In the genomic region with DNA sequence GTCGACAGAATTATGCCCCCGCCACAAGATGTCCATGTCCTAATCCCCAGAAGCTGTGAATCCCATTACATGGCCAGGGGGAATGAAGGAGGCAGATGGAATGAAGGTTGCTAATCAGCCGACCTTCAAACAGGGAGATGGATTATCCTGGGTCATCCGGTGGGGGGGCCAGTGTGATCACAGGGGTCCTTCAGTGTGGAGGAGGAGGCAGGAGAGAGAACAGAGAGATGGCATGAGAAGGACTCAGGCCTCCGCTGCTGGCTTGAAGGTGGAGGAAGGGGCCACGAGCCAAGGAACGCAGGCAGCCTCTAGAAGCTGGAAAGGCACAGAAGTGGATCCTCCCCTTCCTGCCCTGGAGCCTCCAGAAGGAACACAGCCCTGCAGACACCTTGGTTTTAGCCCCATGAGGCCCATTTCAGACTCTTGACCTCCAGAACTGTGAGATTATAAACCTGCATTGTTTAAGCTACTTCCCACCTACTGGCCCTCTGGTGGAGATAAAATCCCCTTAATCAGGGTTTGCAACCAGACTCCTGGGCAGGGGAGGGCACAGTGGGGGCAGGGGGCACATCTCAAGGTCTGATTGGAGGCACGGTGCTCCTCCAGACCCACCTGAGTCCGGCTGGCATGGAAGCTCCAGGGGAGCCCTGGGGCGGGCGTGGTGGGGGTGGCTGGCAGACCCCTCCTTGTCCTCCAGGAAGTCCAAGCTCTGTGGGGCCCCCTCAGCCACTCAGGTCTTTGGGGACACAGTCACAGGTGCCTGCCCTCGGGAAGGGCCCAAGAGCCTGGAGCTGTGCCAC, we compare ENCODE assay signal across 19 cellular contexts. TPM values are rescaled to one million over a fixed set of nuclear protein-coding genes. Genes with fewer than 3 reads are reported as not detected.
DNase-seq lines count a peak whose midpoint lies in the region; ATAC-seq, FAIRE-seq and TF ChIP-seq lines count a peak whose summit lies in the region.
"Had no signal": no experiment of that assay in that cellular context is flagged by ENCODE, and none has a peak within 500 bp of the region (broad histone marks: within the 10 kb centered on the region; RNA-seq: fewer than 3 reads in every experiment).

No MANE protein-coding gene starts in this region.

- FAIRE-seq in pancreas (lab: Jason Lieb, UNC) = no peak

- H3K4me1 ChIP-seq in BE2C (no peaks in the 10 kb centered on the region), OCI-LY1 (ENCODE audit: insufficient read depth, low read length, severe bottlenecking) (peaks cover 22% of the 10 kb centered on the region), hepatocyte (ENCODE audit: insufficient read depth) (peaks cover 18% of the 10 kb centered on the region), pancreas (peaks cover 3 to 14% (median 10%) of the 10 kb centered on the region in 3 donors)

- no peaks in the 10 kb centered on the region for H3K9me2 ChIP-seq in OCI-LY1 (ENCODE audit: low read depth, low read length)
- no peaks in the 10 kb centered on the region for H3K9me2 ChIP-seq in hepatocyte (replicated peaks; ENCODE audit: insufficient read depth)

- H4K20me1 ChIP-seq in OCI-LY1 (ENCODE audit: insufficient read depth, low read length) (no peaks in the 10 kb centered on the region), hepatocyte (ENCODE audit: insufficient read depth, poor library complexity, severe bottlenecking) (no peaks in the 10 kb centered on the region)

- DNase-seq in BE2C (peak; percentile 2), hepatocyte (ENCODE audit: low spot score) (no peak), pancreas (peak in 4 of 6 donors; percentile 46 to 63 (median 62)), NCI-H774 (lab: John Stamatoyannopoulos, UW) (no peak)
- DNase-seq in activated CD8-positive, alpha-beta memory T cell treated with anti-CD3 and anti-CD28 coated beads, Interleukin-2, amount 50 U/mL, for 48 hours = no peak
- DNase-seq: activated CD4-positive, CD25-positive, alpha-beta regulatory T cell; hypothalamus; NCI-H1694; NCI-H226; SIG-M5 had no signal

- no peak overlapping the region for H3K9ac ChIP-seq in OCI-LY1 (ENCODE audit: low read length)

- H3K4me3 ChIP-seq in BE2C (ENCODE audit: low read depth, low read length) (no peak overlapping the region), OCI-LY1 (ENCODE audit: low read depth, low read length, poor library complexity, severe bottlenecking) (no peak overlapping the region), hepatocyte (no peak overlapping the region), pancreas (no peak overlapping the region)
- H3K4me3 ChIP-seq: cardiac muscle cell had no signal

- intact Hi-C loops in pancreas (cut with DNase I) = no loop called here

- H3K27me3 ChIP-seq in BE2C = no peaks in the 10 kb centered on the region
- no peaks in the 10 kb centered on the region for H3K27me3 ChIP-seq in OCI-LY1 (ENCODE audit: insufficient read depth, low read length)
- no peaks in the 10 kb centered on the region for H3K27me3 ChIP-seq in hepatocyte
- H3K27me3 ChIP-seq in pancreas = no peaks in the 10 kb centered on the region
- H3K27me3 ChIP-seq: cardiac muscle cell had no signal

- H3K4me2 ChIP-seq in OCI-LY1 (ENCODE audit: low read length) (no peak overlapping the region), hepatocyte (peak overlapping the region; percentile 57)

- H3K27ac ChIP-seq in OCI-LY1 (ENCODE audit: low read depth, low read length, poor library complexity, severe bottlenecking) (peak overlapping the region; percentile 77), hepatocyte (peak overlapping the region; percentile 100), pancreas (peak overlapping the region in 2 of 4 donors; percentile 80 to 92)
- H3K27ac ChIP-seq: cardiac muscle cell had no signal

- no peak for TF ChIP-seq CTCF in BE2C (IDR thresholded peaks at IDR 0.05; ENCODE audit: low read depth, low read length)
- TF ChIP-seq CTCF in OCI-LY1 (IDR thresholded peaks at IDR 0.05; ENCODE audit: low read length) = no peak
- no peak for TF ChIP-seq CTCF in hepatocyte (IDR thresholded peaks at IDR 0.05; ENCODE audit: poor library complexity)
- TF ChIP-seq CTCF in pancreas (IDR thresholded peaks at IDR 0.05) = no peak

- ATAC-seq in pancreas = no peak
- no peak for ATAC-seq in HG03521 (IDR thresholded peaks at IDR 0.05; ENCODE audit: unreplicated experiment)
- no peak for ATAC-seq in HG03378 (IDR thresholded peaks at IDR 0.05; ENCODE audit: unreplicated experiment)
- ATAC-seq: activated T-helper 17 cell treated with anti-CD3 and anti-CD28 coated beads, Interleukin-2, amount 50 U/mL, for 72 hours had no signal

- no peaks in the 10 kb centered on the region for H3K9me3 ChIP-seq in BE2C
- H3K9me3 ChIP-seq in OCI-LY1 (ENCODE audit: low read length) = no peaks in the 10 kb centered on the region
- no peaks in the 10 kb centered on the region for H3K9me3 ChIP-seq in hepatocyte (ENCODE audit: low read depth)
- no peaks in the 10 kb centered on the region for H3K9me3 ChIP-seq in pancreas

- H3K79me2 ChIP-seq in OCI-LY1 (ENCODE audit: insufficient read depth, low read length) (no peaks in the 10 kb centered on the region), hepatocyte (peaks cover 20% of the 10 kb centered on the region)

- H2AFZ ChIP-seq in OCI-LY1 (ENCODE audit: low read length) = no peak overlapping the region
- H2AFZ ChIP-seq in hepatocyte = no peak overlapping the region

- H3K36me3 ChIP-seq in BE2C (peaks cover 4% of the 10 kb centered on the region), OCI-LY1 (ENCODE audit: insufficient read depth, low read length) (peaks cover 40% of the 10 kb centered on the region), hepatocyte (replicated peaks; ENCODE audit: insufficient read depth, low read depth) (no peaks in the 10 kb centered on the region), pancreas (no peaks in the 10 kb centered on the region)
- H3K36me3 ChIP-seq: cardiac muscle cell had no signal

- 93% methylated on average over 12 of the region's 12 CpGs for WGBS in hepatocyte (ENCODE audit: low lambda C conversion rate, missing lambda C conversion rate)
- 86 to 89% methylated on average over 11 to 12 of the region's 12 CpGs for WGBS in pancreas, 2 donors

- peaks cover 4% of the 10 kb centered on the region; the same call in 1 of the 2 replicates for H3F3A ChIP-seq in OCI-LY1 (ENCODE audit: insufficient read depth, low read length)

RNA-seq across cellular contexts. Expression of a gene that starts 13.8 kb away (rescaled TPM):
- 511 TPM for polyA plus RNA-seq in BE2C (2012; ENCODE audit: insufficient read depth, insufficient read length, low read depth)
- total RNA-seq in hepatocyte (29.4 and 36.5 TPM in 2 replicates), pancreas (10 to 100 TPM; 25.4 to 43.1 (median 34.2) TPM)
- polyA plus RNA-seq in hepatocyte (68.1 and 81.7 TPM in 2 replicates), pancreas (10 to 100 TPM; 66.0 to 78.5 TPM)

RNA-seq across cellular contexts. Expression of a gene that starts 35.5 kb away (rescaled TPM):
- polyA plus RNA-seq in BE2C (2012; ENCODE audit: insufficient read depth, insufficient read length, low read depth) = not detected
- 5.3 and 14.3 TPM in 2 replicates for total RNA-seq in hepatocyte
- polyA plus RNA-seq in hepatocyte = 5.6 and 12.8 TPM in 2 replicates
- 100 to 1,000 TPM in 1 of 6 donors, 10 to 100 TPM in 3, 1 to 10 TPM in 2; 6.3 to 158 (median 45.7) TPM for total RNA-seq in pancreas
- polyA plus RNA-seq in pancreas = 10 to 100 TPM; 46.8 to 75.1 TPM
- total RNA-seq: activated T-helper 17 cell treated with anti-CD3 and anti-CD28 coated beads, Interleukin-2, amount 50 U/mL, for 72 hours; cardiac muscle cell; CD8-positive, alpha-beta memory T cell; pulmonary artery endothelial cell; T-helper 1 cell treated with Interleukin-12 subunit alpha and Interleukin-12 subunit beta and Interleukin-4 antibody, amounts not matched to agents 30 ng/mL and 1 ng/mL, for 36 hours had no signal
- polyA plus RNA-seq: AG04450; cardiac muscle cell; CD8-positive, alpha-beta memory T cell had no signal

RNA-seq across cellular contexts. Expression of a gene that starts 45.7 kb away (rescaled TPM):
- 23.7 TPM for polyA plus RNA-seq in BE2C (2012; ENCODE audit: insufficient read depth, insufficient read length, low read depth)
- total RNA-seq in hepatocyte (52.4 and 62.3 TPM in 2 replicates), pancreas (100 to 1,000 TPM in 1 of 6 donors, 10 to 100 TPM in 3, 1 to 10 TPM in 2; 6.8 to 134 (median 12.6) TPM)
- polyA plus RNA-seq in hepatocyte (40.1 and 51.0 TPM in 2 replicates), pancreas (10 to 100 TPM; 73.6 to 82.8 TPM)

RNA-seq across cellular contexts. Expression of a gene that starts 46.3 kb away (rescaled TPM):
- 221 TPM for polyA plus RNA-seq in BE2C (2012; ENCODE audit: insufficient read depth, insufficient read length, low read depth)
- total RNA-seq in hepatocyte (88.1 and 102 TPM in 2 replicates), pancreas (10 to 100 TPM; 23.1 to 38.3 (median 30.9) TPM)
- polyA plus RNA-seq in hepatocyte (86.6 and 92.6 TPM in 2 replicates), pancreas (100 to 1,000 TPM in 1 of 2 donors, 10 to 100 TPM in 1; 86.1 to 133 TPM)

RNA-seq across cellular contexts. Expression of a gene that starts 46.6 kb away (rescaled TPM):
- polyA plus RNA-seq in BE2C (2012; ENCODE audit: insufficient read depth, insufficient read length, low read depth) = 10.3 TPM
- total RNA-seq in hepatocyte (9.6 and 10.3 TPM in 2 replicates), pancreas (1 to 10 TPM; 3.0 to 6.2 (median 3.8) TPM)
- polyA plus RNA-seq in hepatocyte (7.0 and 8.0 TPM in 2 replicates), pancreas (1 to 10 TPM; 6.4 to 6.8 TPM)

Comparison
In these comparisons a context has a peak if more than half of its experiments do, and no peak if none do; other contexts are left out.
1. DNase-seq: peak in BE2C (single experiment) and pancreas (4 of 6); none in hepatocyte (single experiment), NCI-H774 (single experiment) and activated CD8-positive, alpha-beta memory T cell treated with anti-CD3 and anti-CD28 coated beads, Interleukin-2, amount 50 U/mL, for 48 hours (single experiment).